In genomic region chr2:119487434-119488244, GRCh38 we compare ENCODE assay signal across 1 cellular context.
TF ChIP-seq lines count a peak whose summit lies in the region.

No MANE protein-coding gene starts in this region.

TF ChIP-seq in HepG2, 621 proteins besides CTCF, POLR2A, EP300 and RAD21 (continued from another document and continues in another):
- TF ChIP-seq ZNF770 (CRISPR knock-in tag; IDR thresholded peaks at IDR 0.05) (no peak; the same call in 1 of the 2 replicates), STAT6 (CRISPR knock-in tag; IDR thresholded peaks at IDR 0.05; ENCODE audit: borderline replicate concordance) (peak; percentile 35), ZNF484 (CRISPR knock-in tag; IDR thresholded peaks at IDR 0.05; ENCODE audit: borderline replicate concordance, low read depth) (no peak), KLF11 (CRISPR knock-in tag; IDR thresholded peaks at IDR 0.05) (0 out of 2 replicates have a peak, but pooled peaks have one; percentile 45), REL (CRISPR knock-in tag; conservative IDR thresholded peaks at IDR 0.05) (no peak), CEBPZ (IDR thresholded peaks at IDR 0.05; ENCODE audit: low read length) (no peak), ZNF576 (CRISPR knock-in tag; IDR thresholded peaks at IDR 0.05) (no peak), ZNF598 (CRISPR knock-in tag; IDR thresholded peaks at IDR 0.05; ENCODE audit: borderline replicate concordance) (peak; percentile 73; the same call in 1 of the 2 replicates), ASH2L (IDR thresholded peaks at IDR 0.05; ENCODE audit: insufficient read length, low read depth, low read length) (no peak), ZNF580 (CRISPR knock-in tag; IDR thresholded peaks at IDR 0.05; ENCODE audit: borderline replicate concordance, low read depth) (0 out of 2 replicates have a peak, but pooled peaks have one; percentile 59), PCBP2 (optimal IDR thresholded peaks at IDR 0.05; ENCODE audit: low read depth, low read length, poor library complexity, severe bottlenecking) (no peak), SRSF4 (IDR thresholded peaks at IDR 0.05; ENCODE audit: low read depth, low read length, poor library complexity, severe bottlenecking) (no peak), ZSCAN21 (CRISPR knock-in tag; IDR thresholded peaks at IDR 0.05; ENCODE audit: borderline replicate concordance) (peak; percentile 63), ZNF468 (CRISPR knock-in tag; IDR thresholded peaks at IDR 0.05) (0 out of 2 replicates have a peak, but pooled peaks have one; percentile 82), ZBTB21 (CRISPR knock-in tag; IDR thresholded peaks at IDR 0.05) (no peak), FOXJ3 (CRISPR knock-in tag; IDR thresholded peaks at IDR 0.05; ENCODE audit: borderline replicate concordance) (peak; percentile 61; the same call in 1 of the 2 replicates), BRD4 (CRISPR knock-in tag; IDR thresholded peaks at IDR 0.05) (peak; percentile 13; the same call in 1 of the 2 replicates), KMT2A (CRISPR knock-in tag; IDR thresholded peaks at IDR 0.05) (peak; percentile 34; the same call in 1 of the 2 replicates), ZXDC (CRISPR knock-in tag; IDR thresholded peaks at IDR 0.05) (no peak; the same call in 1 of the 2 replicates), HNF1A (IDR thresholded peaks at IDR 0.05; ENCODE audit: low read depth) (peak; percentile 98), HNF1A (CRISPR knock-in tag; IDR thresholded peaks at IDR 0.05; ENCODE audit: borderline replicate concordance) (peak; percentile 99), RELA (CRISPR knock-in tag; IDR thresholded peaks at IDR 0.05) (no peak), ZNF563 (CRISPR knock-in tag; IDR thresholded peaks at IDR 0.05) (peak; percentile 84), ZBTB37 (CRISPR knock-in tag; IDR thresholded peaks at IDR 0.05) (0 out of 2 replicates have a peak, but pooled peaks have one; percentile 25), ARID4A (CRISPR knock-in tag; IDR thresholded peaks at IDR 0.05; ENCODE audit: borderline replicate concordance) (peak; percentile 61; the same call in 1 of the 2 replicates), ZNF710 (CRISPR knock-in tag; IDR thresholded peaks at IDR 0.05; ENCODE audit: borderline replicate concordance) (peak; percentile 71; the same call in 1 of the 2 replicates), ZNF263 (CRISPR knock-in tag; IDR thresholded peaks at IDR 0.05) (peak; percentile 4; the same call in 1 of the 2 replicates)
